8 cellular contexts compared by ENCODE assay signal in the genomic region with DNA sequence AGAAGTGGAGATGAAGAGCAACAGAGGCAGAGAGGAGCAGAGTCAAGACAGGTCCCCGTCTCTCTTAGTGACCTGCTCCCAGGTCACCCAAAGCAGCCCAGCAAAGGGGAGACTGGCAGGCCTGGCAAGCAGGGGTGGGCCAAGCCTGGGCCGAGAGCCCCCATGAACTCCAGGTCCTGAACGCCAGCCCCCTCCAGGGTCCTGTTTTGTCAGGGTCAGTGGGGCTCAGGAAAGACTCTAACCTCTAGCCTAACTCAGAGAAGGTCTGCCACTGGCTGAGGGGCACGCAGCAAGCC. TPM values are rescaled to one million over a fixed set of nuclear protein-coding genes. Genes with fewer than 3 reads are reported as not detected.
A peak's percentile ranks its signal among the peaks of the same experiment; 100 is the strongest.
DNase-seq lines count a peak whose midpoint lies in the region; ATAC-seq and TF ChIP-seq lines count a peak whose summit lies in the region.

No MANE protein-coding gene starts in this region.

- DNase-seq in AG04450 (ENCODE audit: low read depth, low spot score) (no peak), LNCaP clone FGC (ENCODE audit: low read depth) (no peak), colonic mucosa (no peak), GF-D8 (lab: John Stamatoyannopoulos, UW) (no peak), body of pancreas (no peak), SIG-M5 treated with dmso at 0.1 percent for 504 hours (lab: John Stamatoyannopoulos, UW; ENCODE audit: unreplicated experiment) (no peak)
- no peak for DNase-seq in natural killer cell treated with Interleukin-12 subunit alpha and Interleukin-12 subunit beta and Interleukin-15 and Interleukin-18, amount 100 ng/mL, for 72 hours (ENCODE audit: low spot score)
- no peak for DNase-seq in activated CD8-positive, alpha-beta memory T cell treated with anti-CD3 and anti-CD28 coated beads, Interleukin-2, amount 50 U/mL, for 4 hours

- ATAC-seq in natural killer cell treated with Interleukin-12 subunit alpha and Interleukin-12 subunit beta and Interleukin-15 and Interleukin-18, amount 100 ng/mL, for 72 hours = no peak
- ATAC-seq in body of pancreas = no peak

- POLR2A ChIA-PET in AG04450 (lab: Yijun Ruan, JAX) = no interaction called here

- peak overlapping the region; percentile 98 for H3K4me3 Mint-ChIP-seq in natural killer cell treated with Interleukin-12 subunit alpha and Interleukin-12 subunit beta and Interleukin-15 and Interleukin-18, amount 100 ng/mL, for 72 hours

- no peaks in the 10 kb centered on the region for H3K27me3 Mint-ChIP-seq in natural killer cell treated with Interleukin-12 subunit alpha and Interleukin-12 subunit beta and Interleukin-15 and Interleukin-18, amount 100 ng/mL, for 72 hours

- no peaks in the 10 kb centered on the region for H3K9me3 Mint-ChIP-seq in natural killer cell treated with Interleukin-12 subunit alpha and Interleukin-12 subunit beta and Interleukin-15 and Interleukin-18, amount 100 ng/mL, for 72 hours

- TF ChIP-seq POLR2A in body of pancreas (IDR thresholded peaks at IDR 0.05) = no peak

- H3K36me3 Mint-ChIP-seq in natural killer cell treated with Interleukin-12 subunit alpha and Interleukin-12 subunit beta and Interleukin-15 and Interleukin-18, amount 100 ng/mL, for 72 hours = no peaks in the 10 kb centered on the region

- H3K4me1 ChIP-seq in colonic mucosa = peaks cover 20% of the 10 kb centered on the region
- H3K4me1 ChIP-seq in body of pancreas = peaks cover 34% of the 10 kb centered on the region

- peak overlapping the region; percentile 84 to 88 for H3K9ac ChIP-seq in colonic mucosa (ENCODE audit: low read depth in 2 of 2, low read length in 2 of 2)

- H3K27ac ChIP-seq in AG04450 (ENCODE audit: low read depth, low read length) = peak overlapping the region; percentile 2
- no peak overlapping the region for H3K27ac ChIP-seq in colonic mucosa
- H3K27ac ChIP-seq in body of pancreas = peak overlapping the region in 2 of 4 donors; percentile 64 to 75

- peak overlapping the region; percentile 29 to 58 for H3K27ac Mint-ChIP-seq in natural killer cell treated with Interleukin-12 subunit alpha and Interleukin-12 subunit beta and Interleukin-15 and Interleukin-18, amount 100 ng/mL, for 72 hours

- CTCF ChIA-PET in AG04450 (lab: Charles Lee) = interaction anchor here (0.6 kb wide), 1 partner anchor 230 kb away, joined by 3 read pairs; a partner anchor contains a TSS

- 49 to 51% methylated on average over 3 to 4 of the region's 4 CpGs for WGBS in body of pancreas, 2 donors

- TF ChIP-seq CTCF in AG04450 (IDR thresholded peaks at IDR 0.05; ENCODE audit: low read depth, low read length) (no peak), LNCaP clone FGC (IDR thresholded peaks at IDR 0.05; ENCODE audit: control insufficient read depth, extremely low read depth, insufficient read depth) (no peak), colonic mucosa (IDR thresholded peaks at IDR 0.05) (no peak), body of pancreas (IDR thresholded peaks at IDR 0.05) (no peak)

- no peaks in the 10 kb centered on the region; the same call in 1 of the 2 replicates for H3K9me3 ChIP-seq in AG04450 (ENCODE audit: control insufficient read depth, insufficient read depth, low read length)
- no peaks in the 10 kb centered on the region for H3K9me3 ChIP-seq in colonic mucosa
- no peaks in the 10 kb centered on the region for H3K9me3 ChIP-seq in body of pancreas

- H3K4me3 ChIP-seq in AG04450 (ENCODE audit: low read depth, low read length) = peak overlapping the region; percentile 69
- peak overlapping the region; percentile 62 for H3K4me3 ChIP-seq in LNCaP clone FGC (ENCODE audit: low read depth, low read length)
- peak overlapping the region; percentile 54 for H3K4me3 ChIP-seq in colonic mucosa
- H3K4me3 ChIP-seq in body of pancreas = no peak overlapping the region

- H3K36me3 ChIP-seq in colonic mucosa (no peaks in the 10 kb centered on the region), body of pancreas (replicated peaks in 1 of 2; ENCODE audit: insufficient read depth in 1 of 2, low read depth in 2 of 2) (peaks cover 0 to 3% of the 10 kb centered on the region in 2 donors)

- intact Hi-C loops in colonic mucosa (cut with DNase I) = no loop called here
- intact Hi-C loops in body of pancreas (cut with DNase I) = loop anchor here (5.0 kb wide), 1 partner anchor 211 kb away; no protein-coding TSS in a partner anchor

- peaks cover 22% of the 10 kb centered on the region in 2 donors for H3K4me1 Mint-ChIP-seq in natural killer cell treated with Interleukin-12 subunit alpha and Interleukin-12 subunit beta and Interleukin-15 and Interleukin-18, amount 100 ng/mL, for 72 hours (ENCODE audit: low read depth in 2 of 2)

- no peaks in the 10 kb centered on the region for H3K27me3 ChIP-seq in AG04450 (ENCODE audit: control insufficient read depth, insufficient read depth, low read length)
- H3K27me3 ChIP-seq in colonic mucosa = no peaks in the 10 kb centered on the region
- H3K27me3 ChIP-seq in body of pancreas = no peaks in the 10 kb centered on the region

RNA-seq across cellular contexts. Expression of a gene that starts 1.2 kb away (rescaled TPM):
- polyA plus RNA-seq in AG04450 (2011; rRNA removed) = 11.7 and 15.7 TPM in 2 replicates
- 14.1 and 28.6 TPM in 2 replicates for polyA minus RNA-seq in AG04450 (2011; rRNA and poly(A)+ RNA removed)
- total RNA-seq in colonic mucosa (10 to 100 TPM; 30.3 to 61.3 TPM), body of pancreas (10 to 100 TPM; 41.8 to 92.3 TPM)
- total RNA-seq in natural killer cell treated with Interleukin-12 subunit alpha and Interleukin-12 subunit beta and Interleukin-15 and Interleukin-18, amount 100 ng/mL, for 72 hours = 10 to 100 TPM; 16.9 to 29.5 TPM

RNA-seq across cellular contexts. Expression of a gene that starts 6.3 kb away (rescaled TPM):
- polyA plus RNA-seq in AG04450 (2011; rRNA removed) = 0.31 and 0.41 TPM in 2 replicates
- 0.48 and 0.60 TPM in 2 replicates for polyA minus RNA-seq in AG04450 (2011; rRNA and poly(A)+ RNA removed)
- total RNA-seq in colonic mucosa = 1 to 10 TPM; 3.9 to 8.0 TPM
- total RNA-seq in natural killer cell treated with Interleukin-12 subunit alpha and Interleukin-12 subunit beta and Interleukin-15 and Interleukin-18, amount 100 ng/mL, for 72 hours = 1 to 10 TPM; 1.7 to 4.3 TPM
- total RNA-seq in body of pancreas = 1 to 10 TPM; 4.0 to 4.9 TPM

RNA-seq across cellular contexts. Expression of a gene that starts 10.9 kb away (rescaled TPM):
- 0.09 and 0.14 TPM in 2 replicates for polyA plus RNA-seq in AG04450 (2011; rRNA removed)
- 0.14 and 0.17 TPM in 2 replicates for polyA minus RNA-seq in AG04450 (2011; rRNA and poly(A)+ RNA removed)
- under 1 TPM in 1 of 2 donors, not detected in 1; 0.30 TPM for total RNA-seq in colonic mucosa
- total RNA-seq in natural killer cell treated with Interleukin-12 subunit alpha and Interleukin-12 subunit beta and Interleukin-15 and Interleukin-18, amount 100 ng/mL, for 72 hours = under 1 TPM; 0.12 to 0.81 TPM
- total RNA-seq in body of pancreas = under 1 TPM in 1 of 2 donors, not detected in 1; 0.66 TPM

RNA-seq across cellular contexts. Expression of a gene that starts 13.1 kb away (rescaled TPM):
- 2.6 and 3.0 TPM in 2 replicates for polyA plus RNA-seq in AG04450 (2011; rRNA removed)
- 2.2 and 3.0 TPM in 2 replicates for polyA minus RNA-seq in AG04450 (2011; rRNA and poly(A)+ RNA removed)
- 10 to 100 TPM in 1 of 2 donors, 1 to 10 TPM in 1; 4.6 to 23.3 TPM for total RNA-seq in colonic mucosa
- 100 to 1,000 TPM in 1 of 2 donors, 10 to 100 TPM in 1; 45.4 to 123 TPM for total RNA-seq in natural killer cell treated with Interleukin-12 subunit alpha and Interleukin-12 subunit beta and Interleukin-15 and Interleukin-18, amount 100 ng/mL, for 72 hours
- under 1 TPM in 1 of 2 donors, not detected in 1; 0.66 TPM for total RNA-seq in body of pancreas

RNA-seq across cellular contexts. Expression of a gene that starts 47.0 kb away (rescaled TPM):
- 5.9 and 6.0 TPM in 2 replicates for polyA plus RNA-seq in AG04450 (2011; rRNA removed)
- polyA minus RNA-seq in AG04450 (2011; rRNA and poly(A)+ RNA removed) = 7.2 and 7.6 TPM in 2 replicates
- 10 to 100 TPM; 13.2 to 18.1 TPM for total RNA-seq in colonic mucosa
- total RNA-seq in natural killer cell treated with Interleukin-12 subunit alpha and Interleukin-12 subunit beta and Interleukin-15 and Interleukin-18, amount 100 ng/mL, for 72 hours = 1 to 10 TPM; 6.9 to 9.3 TPM
- 1 to 10 TPM; 3.3 to 5.2 TPM for total RNA-seq in body of pancreas

Comparison
In these comparisons a context has a peak if more than half of its experiments do, and no peak if none do; other contexts are left out.
1. H3K4me3 ChIP-seq: peak in AG04450 (single experiment), LNCaP clone FGC (single experiment) and colonic mucosa (single experiment); none in body of pancreas (0 of 2).